Comparison of ENCODE assay signal across 19 cellular contexts in the genomic region with DNA sequence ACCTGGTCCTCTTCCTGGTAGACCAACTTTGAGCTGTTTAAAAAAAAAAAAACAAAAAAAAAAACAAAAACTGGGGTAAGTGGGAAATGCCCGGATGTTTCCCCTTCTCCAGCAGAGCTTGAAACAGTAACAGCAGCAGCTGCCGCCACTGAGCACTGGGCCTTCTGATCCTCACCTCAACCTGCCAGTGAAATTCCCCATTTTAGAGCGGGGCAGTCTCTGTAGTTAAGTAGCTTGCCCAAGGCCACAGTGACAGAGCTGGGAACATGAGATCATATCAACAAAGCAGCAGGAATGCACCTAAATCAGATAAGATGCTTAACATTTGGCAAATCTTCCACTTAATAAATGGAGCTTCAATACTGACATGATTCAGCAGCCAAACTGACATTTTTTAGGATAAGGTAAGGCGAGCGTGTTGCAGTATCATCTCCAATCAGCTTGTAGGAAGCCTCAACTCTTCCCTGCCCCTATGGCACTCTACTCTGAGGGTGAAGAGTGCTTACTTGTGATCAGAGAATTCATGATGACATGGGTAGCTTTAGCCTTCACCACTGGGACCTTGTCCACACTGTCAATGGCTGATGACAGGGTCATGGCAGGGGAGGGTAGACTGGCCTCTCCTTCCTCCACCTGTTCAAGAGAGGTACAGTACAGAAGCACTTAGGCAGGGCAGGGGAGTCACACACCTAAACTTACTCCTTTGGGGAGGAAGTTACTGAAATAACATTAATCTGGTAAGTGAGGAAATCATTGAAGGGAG. TPM values are rescaled to one million over a fixed set of nuclear protein-coding genes. Genes with fewer than 3 reads are reported as not detected.
A peak's percentile ranks its signal among the peaks of the same experiment; 100 is the strongest.
DNase-seq lines count a peak whose midpoint lies in the region; ATAC-seq lines count a peak whose summit lies in the region.
"Had no signal": no experiment of that assay in that cellular context is flagged by ENCODE, and none has a peak within 500 bp of the region (broad histone marks: within the 10 kb centered on the region; RNA-seq: fewer than 3 reads in every experiment).

No MANE protein-coding gene starts in this region.

- no peak overlapping the region for H2AK5ac ChIP-seq in trophoblast cell (ENCODE audit: low read length)

- peak overlapping the region; percentile 34 for H3K27ac Mint-ChIP-seq in activated CD8-positive, alpha-beta memory T cell treated with anti-CD3 and anti-CD28 coated beads, Interleukin-2, amount 10 ng/mL, durations not matched to agents 7 days and 5 days
- H3K27ac Mint-ChIP-seq: endodermal cell had no signal

- H3K27ac ChIP-seq in trophoblast cell (ENCODE audit: low read depth, low read length) = no peak overlapping the region
- H3K27ac ChIP-seq: uterus had no signal

- H3K9me3 Mint-ChIP-seq in activated CD8-positive, alpha-beta memory T cell treated with anti-CD3 and anti-CD28 coated beads, Interleukin-2, amount 10 ng/mL, durations not matched to agents 7 days and 5 days (ENCODE audit: low read depth) = no peaks in the 10 kb centered on the region
- H3K9me3 Mint-ChIP-seq: central memory CD8-positive, alpha-beta T cell; endodermal cell; stimulated activated naive CD8-positive, alpha-beta T cell treated with anti-CD3 and anti-CD28 coated beads, Interleukin-15, Interleukin-2, amounts not matched to agents 100 ng/mL and 50 ng/mL, for 24 hours had no signal

- no peak overlapping the region for H2BK12ac ChIP-seq in trophoblast cell (ENCODE audit: low read length)

- no peak overlapping the region for H2BK5ac ChIP-seq in trophoblast cell (ENCODE audit: low read depth, low read length, poor library complexity)

- H2BK120ac ChIP-seq in trophoblast cell (ENCODE audit: insufficient read depth, low read length, poor library complexity) = no peak overlapping the region

- H3K4me2 ChIP-seq in trophoblast cell (ENCODE audit: low read length) = no peak overlapping the region

- H3K36me3 Mint-ChIP-seq in activated CD8-positive, alpha-beta memory T cell treated with anti-CD3 and anti-CD28 coated beads, Interleukin-2, amount 10 ng/mL, durations not matched to agents 7 days and 5 days = peaks cover 58% of the 10 kb centered on the region

- H3K9ac ChIP-seq in trophoblast cell (ENCODE audit: low read length) = no peak overlapping the region

- H3K36me3 ChIP-seq in trophoblast cell (ENCODE audit: control insufficient read depth in 1 of 2, insufficient read depth in 2 of 2, low read length in 2 of 2) = peaks cover 42 to 67% of the 10 kb centered on the region in 2 experiments
- H3K36me3 ChIP-seq: uterus had no signal

- H3K27me3 Mint-ChIP-seq in activated CD8-positive, alpha-beta memory T cell treated with anti-CD3 and anti-CD28 coated beads, Interleukin-2, amount 10 ng/mL, durations not matched to agents 7 days and 5 days = no peaks in the 10 kb centered on the region
- H3K27me3 Mint-ChIP-seq: central memory CD8-positive, alpha-beta T cell; stimulated activated naive CD8-positive, alpha-beta T cell treated with anti-CD3 and anti-CD28 coated beads, Interleukin-15, Interleukin-2, amounts not matched to agents 100 ng/mL and 50 ng/mL, for 24 hours had no signal

- H3K4me1 ChIP-seq in trophoblast cell (ENCODE audit: control insufficient read depth in 1 of 2, insufficient read depth in 2 of 2, low read length in 2 of 2) = peaks cover 0 to 3% of the 10 kb centered on the region in 2 experiments
- H3K4me1 ChIP-seq: uterus had no signal

- H3K79me2 ChIP-seq in trophoblast cell (ENCODE audit: control insufficient read depth, insufficient read depth, low read length, poor library complexity) = no peaks in the 10 kb centered on the region

- DNase-seq in activated CD8-positive, alpha-beta memory T cell treated with anti-CD3 and anti-CD28 coated beads, Interleukin-2, amount 10 ng/mL, durations not matched to agents 7 days and 5 days = no peak
- DNase-seq in activated CD8-positive, alpha-beta memory T cell treated with anti-CD3 and anti-CD28 coated beads, Interleukin-2, amount 50 U/mL, for 48 hours = no peak
- DNase-seq in amniotic epithelial cell (ENCODE audit: low read depth) = peak; percentile 43
- peak; percentile 87 to 96 for DNase-seq in trophoblast cell
- DNase-seq in DMS 273 (lab: John Stamatoyannopoulos, UW; ENCODE audit: unreplicated experiment) = no peak
- no peak for DNase-seq in amygdala (lab: John Stamatoyannopoulos, UW)
- DNase-seq in NCI-H2107 treated with DMSO at 0.1 percent for 48 hours (lab: John Stamatoyannopoulos, UW; ENCODE audit: unreplicated experiment) = no peak
- DNase-seq: endodermal cell, hypothalamus, left colon, MG63, NCI-H2029 treated with DMSO at 0.1 percent for 48 hours, NCI-H524, psoas muscle, spleen, uterus had no signal

- no peak for ATAC-seq in activated CD8-positive, alpha-beta memory T cell treated with anti-CD3 and anti-CD28 coated beads, Interleukin-2, amount 10 ng/mL, durations not matched to agents 7 days and 5 days
- peak; percentile 66 for ATAC-seq in HG03432 (IDR thresholded peaks at IDR 0.05; ENCODE audit: unreplicated experiment)
- ATAC-seq: left colon, psoas muscle had no signal

- no peak overlapping the region for H3K4ac ChIP-seq in trophoblast cell (ENCODE audit: low read depth, low read length)

- H4K12ac ChIP-seq in trophoblast cell (ENCODE audit: low read depth, low read length) = no peak overlapping the region

- H3K23ac ChIP-seq in trophoblast cell (ENCODE audit: low read length) = no peak overlapping the region

- no peak overlapping the region for H3K4me3 Mint-ChIP-seq in activated CD8-positive, alpha-beta memory T cell treated with anti-CD3 and anti-CD28 coated beads, Interleukin-2, amount 10 ng/mL, durations not matched to agents 7 days and 5 days
- H3K4me3 Mint-ChIP-seq: central memory CD8-positive, alpha-beta T cell; endodermal cell; stimulated activated naive CD8-positive, alpha-beta T cell treated with anti-CD3 and anti-CD28 coated beads, Interleukin-15, Interleukin-2, amounts not matched to agents 100 ng/mL and 50 ng/mL, for 24 hours had no signal

- no peak overlapping the region for H3K18ac ChIP-seq in trophoblast cell (ENCODE audit: low read length)

- no peak overlapping the region for H4K91ac ChIP-seq in trophoblast cell (ENCODE audit: low read depth, low read length)

- H3K27me3 ChIP-seq in trophoblast cell (ENCODE audit: insufficient read depth, low read length) = no peaks in the 10 kb centered on the region
- H3K27me3 ChIP-seq: MG63, spleen, uterus had no signal

- no peak overlapping the region for H3K4me3 ChIP-seq in trophoblast cell (ENCODE audit: low read depth, low read length)
- H3K4me3 ChIP-seq: MG63, psoas muscle, spleen, uterus had no signal

- H3K9me3 ChIP-seq in trophoblast cell (ENCODE audit: insufficient read depth, low read depth, low read length) = peaks cover 2% of the 10 kb centered on the region
- H3K9me3 ChIP-seq: MG63, psoas muscle, spleen, uterus had no signal

- no peak overlapping the region for H4K8ac ChIP-seq in trophoblast cell (ENCODE audit: low read depth, low read length)

- no peak overlapping the region for H2AFZ ChIP-seq in trophoblast cell (ENCODE audit: insufficient read depth, low read length, poor library complexity)

- no peaks in the 10 kb centered on the region for H3K79me1 ChIP-seq in trophoblast cell (ENCODE audit: low read length)

- CTCF ChIA-PET in activated CD8-positive, alpha-beta memory T cell treated with anti-CD3 and anti-CD28 coated beads, Interleukin-2, amount 10 ng/mL, durations not matched to agents 7 days and 5 days (lab: Charles Lee) = interaction anchor here (1.2 kb wide), 1 partner anchor 308 kb away, joined by 3 read pairs; no protein-coding TSS in a partner anchor

- WGBS in trophoblast cell (ENCODE audit: extremely low coverage, insufficient coverage, insufficient read length) = no CpG with 5 or more reads among the region's 5 CpGs

- peaks cover 7% of the 10 kb centered on the region for H3K4me1 Mint-ChIP-seq in activated CD8-positive, alpha-beta memory T cell treated with anti-CD3 and anti-CD28 coated beads, Interleukin-2, amount 10 ng/mL, durations not matched to agents 7 days and 5 days

- H3K14ac ChIP-seq in trophoblast cell (ENCODE audit: low read length) = no peak overlapping the region

RNA-seq across cellular contexts. Expression of a gene that starts 9.3 kb away (rescaled TPM):
- total RNA-seq in activated CD8-positive, alpha-beta memory T cell treated with anti-CD3 and anti-CD28 coated beads, Interleukin-2, amount 10 ng/mL, durations not matched to agents 7 days and 5 days = 10 to 100 TPM; 50.0 to 53.1 TPM
- 60.9 and 62.1 TPM in 2 replicates for polyA plus RNA-seq in trophoblast cell (2013)

RNA-seq across cellular contexts. Expression of a gene that starts 13.0 kb away (rescaled TPM):
- 1 to 10 TPM; 6.3 to 9.0 TPM for total RNA-seq in activated CD8-positive, alpha-beta memory T cell treated with anti-CD3 and anti-CD28 coated beads, Interleukin-2, amount 10 ng/mL, durations not matched to agents 7 days and 5 days
- 3.0 and 3.7 TPM in 2 replicates for polyA plus RNA-seq in trophoblast cell (2013)

RNA-seq across cellular contexts. Expression of a gene that starts 36.1 kb away (rescaled TPM):
- 10 to 100 TPM; 44.8 to 68.3 TPM for total RNA-seq in activated CD8-positive, alpha-beta memory T cell treated with anti-CD3 and anti-CD28 coated beads, Interleukin-2, amount 10 ng/mL, durations not matched to agents 7 days and 5 days
- 27.9 and 28.9 TPM in 2 replicates for polyA plus RNA-seq in trophoblast cell (2013)

RNA-seq across cellular contexts. Expression of a gene that starts 36.3 kb away (rescaled TPM):
- total RNA-seq in activated CD8-positive, alpha-beta memory T cell treated with anti-CD3 and anti-CD28 coated beads, Interleukin-2, amount 10 ng/mL, durations not matched to agents 7 days and 5 days = 10 to 100 TPM; 86.0 to 87.7 TPM
- 172 and 175 TPM in 2 replicates for polyA plus RNA-seq in trophoblast cell (2013)

Comparison
In these comparisons a context has a peak if more than half of its experiments do, and no peak if none do; other contexts are left out.
1. DNase-seq: peak in amniotic epithelial cell (single experiment) and trophoblast cell (2 of 2); none in activated CD8-positive, alpha-beta memory T cell treated with anti-CD3 and anti-CD28 coated beads, Interleukin-2, amount 10 ng/mL, durations not matched to agents 7 days and 5 days (single experiment), activated CD8-positive, alpha-beta memory T cell treated with anti-CD3 and anti-CD28 coated beads, Interleukin-2, amount 50 U/mL, for 48 hours (single experiment), DMS 273 (single experiment), amygdala (0 of 56) and NCI-H2107 treated with DMSO at 0.1 percent for 48 hours (single experiment).